ENCODE assay signal across 21 cellular contexts in the genomic region with DNA sequence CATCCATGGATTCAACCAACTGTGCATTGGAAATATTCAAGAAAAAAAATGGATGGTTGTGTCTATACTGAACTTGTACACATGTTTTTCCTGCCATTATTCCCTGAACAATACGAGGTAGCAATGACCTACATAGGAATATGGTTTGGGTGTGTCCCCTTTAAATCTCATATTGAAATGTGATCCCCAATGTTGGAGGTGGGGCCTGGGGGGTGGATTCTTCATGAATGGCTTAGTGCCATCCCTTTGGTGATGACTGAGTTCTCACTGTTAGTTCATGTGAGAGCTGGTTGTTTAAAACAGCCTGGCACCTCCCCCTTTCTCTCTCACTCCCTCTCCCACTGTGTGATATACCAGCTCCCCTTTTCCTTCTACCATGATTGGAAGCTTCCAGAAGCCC.
"Had no signal": no experiment of that assay in that cellular context is flagged by ENCODE, and none has a peak within 500 bp of the region (broad histone marks: within the 10 kb centered on the region; RNA-seq: fewer than 3 reads in every experiment).

No MANE protein-coding gene starts in this region.

- H3K4me3 ChIP-seq: lung, sigmoid colon, smooth muscle cell, upper lobe of left lung had no signal

- DNase-seq: activated CD4-positive, alpha-beta T cell treated with anti-CD3 and anti-CD28 coated beads for 4 hours; activated CD4-positive, alpha-beta T cell treated with anti-CD3 and anti-CD28 coated beads, Interleukin-2, amount 50 U/mL, for 48 hours; activated CD4-positive, CD25-positive, alpha-beta regulatory T cell; activated effector memory CD4-positive, alpha-beta T cell treated with anti-CD3 and anti-CD28 coated beads, Interleukin-2, amount 50 U/mL, for 16 hours; activated naive CD4-positive, alpha-beta T cell treated with anti-CD3 and anti-CD28 coated beads, Interleukin-2, amount 50 U/mL, for 16 hours; activated T-cell treated with anti-CD3 and anti-CD28 coated beads, Interleukin-2, amount 50 U/mL, for 72 hours; aorta; caudate nucleus; effector CD4-positive, alpha-beta T cell; foreskin fibroblast; immature natural killer cell; naive thymus-derived CD4-positive, alpha-beta T cell; posterior cingulate gyrus; sigmoid colon; stimulated activated CD4-positive, alpha-beta T cell treated with anti-CD3 and anti-CD28 coated beads, Interleukin-15, amount 100 ng/mL, for 24 hours; stimulated activated CD8-positive, alpha-beta memory T cell treated with anti-CD3 and anti-CD28 coated beads, Interleukin-4, amount 100 ng/mL, for 48 hours; stimulated activated naive B cell treated with anti-CD40 and anti-IgM and Interleukin-4, amounts not matched to agents 10 μg/mL and 1 μg/mL and 100 μg/mL, for 72 hours; T-helper 17 cell; upper lobe of left lung had no signal
